Comparison of ENCODE assay signal across 19 cellular contexts in genomic region chr1:51482881-51483280, GRCh38. TPM values are rescaled to one million over a fixed set of nuclear protein-coding genes. Genes with fewer than 3 reads are reported as not detected.
A peak's percentile ranks its signal among the peaks of the same experiment; 100 is the strongest.
DNase-seq lines count a peak whose midpoint lies in the region; ATAC-seq and TF ChIP-seq lines count a peak whose summit lies in the region.
"Had no signal": no experiment of that assay in that cellular context is flagged by ENCODE, and none has a peak within 500 bp of the region (broad histone marks: within the 10 kb centered on the region; RNA-seq: fewer than 3 reads in every experiment).

No MANE protein-coding gene starts in this region.

- H3K27ac ChIP-seq in breast epithelium, result no peak overlapping the region
- H3K27ac ChIP-seq in thyroid gland, result no peak overlapping the region
- H3K27ac ChIP-seq: C4-2B had no signal

- H3K27me3 ChIP-seq in breast epithelium, result no peaks in the 10 kb centered on the region
- H3K27me3 ChIP-seq in thyroid gland, result no peaks in the 10 kb centered on the region

- H3K36me3 ChIP-seq in breast epithelium (no peaks in the 10 kb centered on the region), thyroid gland (no peaks in the 10 kb centered on the region)

- no TSS peak for BruUV-seq in MCF 10A (replicated peaks; lab: Mats Ljungman, UMichigan)

- H3K27ac Mint-ChIP-seq in MCF 10A (ENCODE audit: low read depth, unreplicated experiment), result peak overlapping the region; percentile 16

- no peak for ATAC-seq in HG02642 (IDR thresholded peaks at IDR 0.05; ENCODE audit: poor library complexity, unreplicated experiment)
- ATAC-seq: GM12878, PC-3 had no signal

- H3K9me3 Mint-ChIP-seq in MCF 10A (ENCODE audit: unreplicated experiment), result peaks cover 8% of the 10 kb centered on the region

- H3K4me3 ChIP-seq in breast epithelium (no peak overlapping the region), thyroid gland (replicated peaks in 1 of 3) (no peak overlapping the region)
- H3K4me3 ChIP-seq: GM12878 had no signal

- intact Hi-C loops in MCF 10A (cut with micrococcal nuclease), result no loop called here
- intact Hi-C loops in breast epithelium (cut with DNase I; ENCODE audit: low total_unique reads), result no loop called here
- intact Hi-C loops in thyroid gland (cut with DNase I), result no loop called here

- H3K27me3 Mint-ChIP-seq in MCF 10A (ENCODE audit: insufficient read depth, unreplicated experiment), result no peaks in the 10 kb centered on the region

- no peaks in the 10 kb centered on the region for H3K9me3 ChIP-seq in breast epithelium
- no peaks in the 10 kb centered on the region for H3K9me3 ChIP-seq in thyroid gland
- H3K9me3 ChIP-seq: Caco-2 had no signal

- H3K36me3 Mint-ChIP-seq in MCF 10A (ENCODE audit: insufficient read depth, unreplicated experiment), result peaks cover 18% of the 10 kb centered on the region

- H3K4me1 ChIP-seq in breast epithelium (no peaks in the 10 kb centered on the region), thyroid gland (peaks cover 0 to 5% of the 10 kb centered on the region in 2 donors)
- H3K4me1 ChIP-seq: Caco-2 had no signal

- TF ChIP-seq CTCF in MCF 10A (IDR thresholded peaks at IDR 0.05; ENCODE audit: unreplicated experiment) (no peak), breast epithelium (IDR thresholded peaks at IDR 0.05) (no peak), thyroid gland (IDR thresholded peaks at IDR 0.05) (no peak)

- TF ChIP-seq POLR2A in breast epithelium (IDR thresholded peaks at IDR 0.05), result no peak
- no peak for TF ChIP-seq POLR2A in thyroid gland (IDR thresholded peaks at IDR 0.05)

- CTCF ChIA-PET in MCF 10A (lab: Yijun Ruan, JAX), result no interaction called here

- no peak overlapping the region for H3K4me3 Mint-ChIP-seq in MCF 10A (ENCODE audit: unreplicated experiment)

- DNase-seq in MCF 10A (ENCODE audit: unreplicated experiment) (no peak), breast epithelium (ENCODE audit: low spot score in 2 of 2) (no peak), dedifferentiated amniotic fluid mesenchymal stem cell (ENCODE audit: extremely low spot score) (peak; percentile 51), iris pigment epithelial cell (ENCODE audit: low read depth) (peak; percentile 32), SHP77 (lab: John Stamatoyannopoulos, UW) (no peak), SK-N-DZ (ENCODE audit: low spot score) (no peak), thyroid gland (no peak)
- DNase-seq: 8988T, Caco-2, GOT3, KG1, NCI-H1092, NCI-H2107, NCI-H345, NCI-H526 treated with DMSO at 0.1 percent for 48 hours, PC-3 had no signal

- H3K4me1 Mint-ChIP-seq in MCF 10A (ENCODE audit: insufficient read depth, unreplicated experiment), result peaks cover 4% of the 10 kb centered on the region

- POLR2A ChIA-PET in MCF 10A (lab: Yijun Ruan, JAX), result no interaction called here

- 89% methylated on average over 4 of the region's 4 CpGs for WGBS in thyroid gland, 2 donors

RNA-seq across cellular contexts. Expression of gene EPS15, which starts 36.2 kb away (rescaled TPM):
- 48.2 and 48.7 TPM in 2 replicates for total RNA-seq in MCF 10A (2022)
- total RNA-seq in breast epithelium, result 100 to 1,000 TPM in 2 of 3 donors, 10 to 100 TPM in 1; 83.6 to 144 (median 127) TPM
- 14.5 and 15.4 TPM in 2 replicates for polyA plus RNA-seq in SK-N-DZ (2014; cell fraction: cytosol; rRNA removed)
- 11.7 and 22.5 TPM in 2 replicates for polyA plus RNA-seq in SK-N-DZ (2014; cell fraction: nucleus; rRNA removed)
- 100 to 1,000 TPM in 3 of 4 donors, 10 to 100 TPM in 1; 88.0 to 128 (median 102) TPM for total RNA-seq in thyroid gland

Comparison
In these comparisons a context has a peak if more than half of its experiments do, and no peak if none do; other contexts are left out.
1. DNase-seq: peak in dedifferentiated amniotic fluid mesenchymal stem cell (single experiment) and iris pigment epithelial cell (single experiment); none in MCF 10A (single experiment), breast epithelium (0 of 2), SHP77 (0 of 2), SK-N-DZ (single experiment) and thyroid gland (0 of 2).